8 cellular contexts compared by ENCODE assay signal in genomic region chr5:141477169-141477568, GRCh38. TPM values are rescaled to one million over a fixed set of nuclear protein-coding genes. Genes with fewer than 3 reads are reported as not detected.
DNase-seq lines count a peak whose midpoint lies in the region; ATAC-seq, FAIRE-seq and TF ChIP-seq lines count a peak whose summit lies in the region.

No MANE protein-coding gene starts in this region.

- H3K4me1 Mint-ChIP-seq in CD8-positive, alpha-beta memory T cell = peaks cover 21 to 30% (median 22%) of the 10 kb centered on the region in 3 donors

- intact Hi-C loops in Panc1 (cut with micrococcal nuclease; ENCODE audit: unreplicated experiment) (no loop called here), pancreas (cut with DNase I) (no loop called here)

- H3K4me1 ChIP-seq in CD8-positive, alpha-beta memory T cell (ENCODE audit: insufficient read depth, low read length) = peaks cover 11% of the 10 kb centered on the region
- H3K4me1 ChIP-seq in Panc1 (ENCODE audit: control insufficient read depth, insufficient read depth, low read length) (peaks cover 12% of the 10 kb centered on the region), pancreas (peaks cover 0 to 21% (median 0%) of the 10 kb centered on the region in 3 donors)

- peak overlapping the region in 1 of 8 donors; percentile 64 for H3K27ac Mint-ChIP-seq in CD8-positive, alpha-beta memory T cell

- ATAC-seq in Panc1 (no peak), pancreas (no peak)

- H3K27me3 Mint-ChIP-seq in CD8-positive, alpha-beta memory T cell = peaks cover 29 to 71% of the 10 kb centered on the region in 2 donors

- BruUV-seq in Panc1 (replicated peaks; lab: Mats Ljungman, UMichigan) = no TSS peak

- TF ChIP-seq CTCF in Panc1 (IDR thresholded peaks at IDR 0.05) (no peak), epithelial cell of proximal tubule (conservative IDR thresholded peaks at IDR 0.05; ENCODE audit: low read depth, low read length) (no peak), pancreas (IDR thresholded peaks at IDR 0.05) (no peak)

- POLR2A ChIA-PET in CD8-positive, alpha-beta memory T cell (lab: Charles Lee) = interaction anchor here (0.5 kb wide), 1 partner anchor 1471 kb away, joined by 3 read pairs; no protein-coding TSS in a partner anchor
- POLR2A ChIA-PET in Panc1 (lab: Charles Lee) = interaction anchor here (1.2 kb wide), 1 partner anchor 16 kb away, joined by 4 read pairs; no protein-coding TSS in a partner anchor

- peaks cover 0 to 4% (median 0%) of the 10 kb centered on the region in 5 donors for H3K9me3 Mint-ChIP-seq in CD8-positive, alpha-beta memory T cell

- no peaks in the 10 kb centered on the region for H3K9me3 ChIP-seq in CD8-positive, alpha-beta memory T cell (ENCODE audit: low read length)
- H3K9me3 ChIP-seq in Panc1 (ENCODE audit: control insufficient read depth, insufficient read depth, low read depth, low read length) (no peaks in the 10 kb centered on the region), pancreas (no peaks in the 10 kb centered on the region)

- H3K36me3 ChIP-seq in CD8-positive, alpha-beta memory T cell (ENCODE audit: insufficient read depth, low read length) = no peaks in the 10 kb centered on the region
- H3K36me3 ChIP-seq in Panc1 (ENCODE audit: control insufficient read depth, insufficient read depth, low read length) = no peaks in the 10 kb centered on the region
- H3K36me3 ChIP-seq in pancreas = no peaks in the 10 kb centered on the region

- no peak overlapping the region for H3K27ac ChIP-seq in CD8-positive, alpha-beta memory T cell (ENCODE audit: low read depth, low read length)
- no peak overlapping the region for H3K27ac ChIP-seq in Panc1 (ENCODE audit: low read length)
- no peak overlapping the region for H3K27ac ChIP-seq in pancreas

- WGBS in pancreas, 2 donors = 57 to 59% methylated on average over 17 of the region's 17 CpGs

- in situ Hi-C loops in Panc1 (cut with HindIII; ENCODE audit: low pct_unique_long_range_greater_than_20kb, low sequenced_read_pairs) = no loop called here

- H3K36me3 Mint-ChIP-seq in CD8-positive, alpha-beta memory T cell = no peaks in the 10 kb centered on the region

- no peak for DNase-seq in CD8-positive, alpha-beta memory T cell
- DNase-seq in Panc1 (ENCODE audit: low read depth, low spot score) = no peak
- DNase-seq in epithelial cell of proximal tubule (ENCODE audit: low read depth) = no peak
- no peak for DNase-seq in pancreas
- no peak for DNase-seq in NCI-H2029 treated with DMSO at 0.1 percent for 48 hours (lab: John Stamatoyannopoulos, UW)
- DNase-seq in DMS153 (lab: John Stamatoyannopoulos, UW) = no peak
- no peak for DNase-seq in NCI-H146 (lab: John Stamatoyannopoulos, UW)
- DNase-seq in NCI-H128 (lab: John Stamatoyannopoulos, UW; ENCODE audit: unreplicated experiment) = no peak

- peaks cover 23% of the 10 kb centered on the region for H3K27me3 ChIP-seq in CD8-positive, alpha-beta memory T cell (ENCODE audit: insufficient read depth, low read length, poor library complexity, severe bottlenecking)
- H3K27me3 ChIP-seq in Panc1 (ENCODE audit: control insufficient read depth, insufficient read depth, low read length) (no peaks in the 10 kb centered on the region), pancreas (no peaks in the 10 kb centered on the region)

- H3K4me3 Mint-ChIP-seq in CD8-positive, alpha-beta memory T cell = peak overlapping the region; percentile 12 to 81 (median 40)

- no peak for FAIRE-seq in pancreas (lab: Jason Lieb, UNC)

- CTCF ChIA-PET in CD8-positive, alpha-beta memory T cell (lab: Charles Lee) = no interaction called here
- CTCF ChIA-PET in Panc1 (lab: Charles Lee) = interaction anchor here (0.5 kb wide), 1 partner anchor 26 kb away, joined by 4 read pairs; no protein-coding TSS in a partner anchor

- H3K4me3 ChIP-seq in CD8-positive, alpha-beta memory T cell (ENCODE audit: low read length) = peak overlapping the region; percentile 39
- peak overlapping the region; percentile 90 to 93; a peak in 3 of 4 replicates for H3K4me3 ChIP-seq in Panc1 (ENCODE audit: low read depth in 2 of 2, low read length in 2 of 2)
- H3K4me3 ChIP-seq in epithelial cell of proximal tubule (ENCODE audit: low read depth, low read length) = peak overlapping the region; percentile 71
- peak overlapping the region in 3 of 4 donors; percentile 15 to 55 (median 52) for H3K4me3 ChIP-seq in pancreas

RNA-seq across cellular contexts. Expression of gene PCDHGC3, which starts 1.4 kb away (rescaled TPM):
- under 1 TPM; 0.11 to 0.15 TPM for total RNA-seq in CD8-positive, alpha-beta memory T cell
- not detected for polyA plus RNA-seq in CD8-positive, alpha-beta memory T cell
- total RNA-seq in Panc1 (2021; ENCODE audit: unreplicated experiment) = 54.1 TPM
- polyA plus RNA-seq in Panc1 (2012; ENCODE audit: insufficient read length) = 56.9 TPM
- 9.8 and 23.2 TPM in 2 replicates for total RNA-seq in epithelial cell of proximal tubule
- total RNA-seq in pancreas = 10 to 100 TPM in 5 of 6 donors, 1 to 10 TPM in 1; 9.1 to 25.3 (median 16.7) TPM
- polyA plus RNA-seq in pancreas = 10 to 100 TPM; 20.0 to 23.1 TPM

RNA-seq across cellular contexts. Expression of gene PCDHGC4, which starts 7.7 kb away (rescaled TPM):
- total RNA-seq in CD8-positive, alpha-beta memory T cell = not detected
- not detected for polyA plus RNA-seq in CD8-positive, alpha-beta memory T cell
- 0.57 TPM for total RNA-seq in Panc1 (2021; ENCODE audit: unreplicated experiment)
- 0.16 TPM for polyA plus RNA-seq in Panc1 (2012; ENCODE audit: insufficient read length)
- total RNA-seq in epithelial cell of proximal tubule = 0.07 and 0.46 TPM in 2 replicates
- total RNA-seq in pancreas = 1 to 10 TPM in 3 of 6 donors, under 1 TPM in 3; 0.41 to 1.4 (median 0.91) TPM
- under 1 TPM; 0.35 to 0.65 TPM for polyA plus RNA-seq in pancreas

RNA-seq across cellular contexts. Expression of gene PCDHGC5, which starts 11.7 kb away (rescaled TPM):
- not detected for total RNA-seq in CD8-positive, alpha-beta memory T cell
- not detected for polyA plus RNA-seq in CD8-positive, alpha-beta memory T cell
- total RNA-seq in Panc1 (2021; ENCODE audit: unreplicated experiment) = 0.36 TPM
- polyA plus RNA-seq in Panc1 (2012; ENCODE audit: insufficient read length) = 0.15 TPM
- 0.06 TPM in 1 of 2 replicates, not detected in the other for total RNA-seq in epithelial cell of proximal tubule
- under 1 TPM; 0.17 to 0.98 (median 0.76) TPM for total RNA-seq in pancreas
- under 1 TPM; 0.09 to 0.61 TPM for polyA plus RNA-seq in pancreas

RNA-seq across cellular contexts. Expression of gene PCDHGA12, which starts 46.9 kb away (rescaled TPM):
- under 1 TPM in 1 of 2 experiments, not detected in 1; 0.09 TPM for total RNA-seq in CD8-positive, alpha-beta memory T cell
- not detected for polyA plus RNA-seq in CD8-positive, alpha-beta memory T cell
- total RNA-seq in Panc1 (2021; ENCODE audit: unreplicated experiment) (0.21 TPM), epithelial cell of proximal tubule (1.8 and 1.9 TPM in 2 replicates), pancreas (1 to 10 TPM; 1.2 to 2.3 (median 1.6) TPM)
- 0.10 TPM for polyA plus RNA-seq in Panc1 (2012; ENCODE audit: insufficient read length)
- polyA plus RNA-seq in pancreas = 1 to 10 TPM in 1 of 2 donors, under 1 TPM in 1; 0.33 to 1.2 TPM

RNA-seq across cellular contexts. Expression of gene PCDHGA11, which starts 56.3 kb away (rescaled TPM):
- under 1 TPM in 1 of 2 experiments, not detected in 1; 0.13 TPM for total RNA-seq in CD8-positive, alpha-beta memory T cell
- 0.09 TPM for polyA plus RNA-seq in CD8-positive, alpha-beta memory T cell
- total RNA-seq in Panc1 (2021; ENCODE audit: unreplicated experiment) (0.39 TPM), epithelial cell of proximal tubule (2.6 and 2.7 TPM in 2 replicates), pancreas (1 to 10 TPM; 1.2 to 2.6 (median 1.6) TPM)
- 0.15 TPM for polyA plus RNA-seq in Panc1 (2012; ENCODE audit: insufficient read length)
- polyA plus RNA-seq in pancreas = under 1 TPM; 0.23 to 0.99 TPM

Comparison
In these comparisons a context has a peak if more than half of its experiments do, and no peak if none do; other contexts are left out.
1. H3K4me3 ChIP-seq: peak in every context shown above with its lines; median percentile 92 in Panc1; 71 in epithelial cell of proximal tubule; 52 in pancreas; 39 in CD8-positive, alpha-beta memory T cell.